In the genomic region with DNA sequence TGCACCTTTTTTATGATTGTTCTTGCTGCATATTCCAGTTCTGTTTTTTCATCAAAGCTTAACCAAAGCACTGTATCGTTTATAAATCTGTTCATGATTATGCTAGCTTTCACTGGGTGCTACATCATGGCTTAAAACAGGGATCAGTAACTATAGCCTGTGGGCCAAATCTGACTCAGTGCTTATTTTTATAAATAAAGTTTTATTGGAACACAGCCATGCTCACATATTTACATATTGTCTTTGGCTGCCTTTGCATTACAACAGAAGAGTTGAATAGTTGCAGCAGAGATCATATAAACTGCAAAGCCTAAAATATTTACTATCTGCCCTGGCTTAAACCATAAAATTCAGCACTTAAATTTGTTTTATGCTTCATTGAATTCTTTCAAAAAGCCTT, we compare ENCODE assay signal across 23 cellular contexts.
"Had no signal": no experiment of that assay in that cellular context is flagged by ENCODE, and none has a peak within 500 bp of the region (broad histone marks: within the 10 kb centered on the region; RNA-seq: fewer than 3 reads in every experiment).

No MANE protein-coding gene starts in this region.

- H3K4me3 ChIP-seq: esophagus muscularis mucosa, gastroesophageal sphincter, lung, psoas muscle, right lobe of liver, spleen, thoracic aorta had no signal

- ATAC-seq: effector memory CD8-positive, alpha-beta T cell; gastroesophageal sphincter; left colon; left ventricle myocardium superior; psoas muscle; right lobe of liver; stimulated activated memory B cell treated with anti-CD40 and anti-IgM and Interleukin-4, amounts not matched to agents 10 μg/mL and 1 μg/mL and 100 μg/mL, for 72 hours had no signal

- H3K9ac ChIP-seq: parathyroid adenoma had no signal

- FAIRE-seq: kidney had no signal

- H3K79me2 ChIP-seq: parathyroid adenoma had no signal

- H3K9me3 ChIP-seq: esophagus muscularis mucosa, gastroesophageal sphincter, psoas muscle, right lobe of liver, spleen, thoracic aorta had no signal

- DNase-seq: effector memory CD8-positive, alpha-beta T cell; foreskin fibroblast; kidney; left colon; left ventricle myocardium superior; mesendoderm; naive B cell; occipital lobe; psoas muscle; retina; right lobe of liver; spleen; stimulated activated CD4-positive, alpha-beta T cell treated with anti-CD3 and anti-CD28 coated beads, Interleukin-15, amount 100 ng/mL, for 24 hours; stimulated activated CD4-positive, alpha-beta T cell treated with anti-CD3 and anti-CD28 coated beads, Interleukin-1b, Interleukin-23, amount 100 ng/mL, for 48 hours; stimulated activated CD4-positive, alpha-beta T cell treated with anti-CD3 and anti-CD28 coated beads, Interleukin-4, amount 100 ng/mL, for 24 hours; trophoblast cell had no signal

- H2AFZ ChIP-seq: parathyroid adenoma had no signal

- H3K27me3 ChIP-seq: right lobe of liver had no signal

- H3K4me1 ChIP-seq: esophagus muscularis mucosa, parathyroid adenoma, psoas muscle, right lobe of liver had no signal

- H3K36me3 ChIP-seq: esophagus muscularis mucosa, gastroesophageal sphincter, right lobe of liver, spleen, thoracic aorta had no signal

- H3K27ac ChIP-seq: epithelial cell of prostate, esophagus muscularis mucosa, gastroesophageal sphincter, parathyroid adenoma, psoas muscle, right lobe of liver, spleen, thoracic aorta had no signal
